17 cellular contexts compared by ENCODE assay signal in the genomic region with DNA sequence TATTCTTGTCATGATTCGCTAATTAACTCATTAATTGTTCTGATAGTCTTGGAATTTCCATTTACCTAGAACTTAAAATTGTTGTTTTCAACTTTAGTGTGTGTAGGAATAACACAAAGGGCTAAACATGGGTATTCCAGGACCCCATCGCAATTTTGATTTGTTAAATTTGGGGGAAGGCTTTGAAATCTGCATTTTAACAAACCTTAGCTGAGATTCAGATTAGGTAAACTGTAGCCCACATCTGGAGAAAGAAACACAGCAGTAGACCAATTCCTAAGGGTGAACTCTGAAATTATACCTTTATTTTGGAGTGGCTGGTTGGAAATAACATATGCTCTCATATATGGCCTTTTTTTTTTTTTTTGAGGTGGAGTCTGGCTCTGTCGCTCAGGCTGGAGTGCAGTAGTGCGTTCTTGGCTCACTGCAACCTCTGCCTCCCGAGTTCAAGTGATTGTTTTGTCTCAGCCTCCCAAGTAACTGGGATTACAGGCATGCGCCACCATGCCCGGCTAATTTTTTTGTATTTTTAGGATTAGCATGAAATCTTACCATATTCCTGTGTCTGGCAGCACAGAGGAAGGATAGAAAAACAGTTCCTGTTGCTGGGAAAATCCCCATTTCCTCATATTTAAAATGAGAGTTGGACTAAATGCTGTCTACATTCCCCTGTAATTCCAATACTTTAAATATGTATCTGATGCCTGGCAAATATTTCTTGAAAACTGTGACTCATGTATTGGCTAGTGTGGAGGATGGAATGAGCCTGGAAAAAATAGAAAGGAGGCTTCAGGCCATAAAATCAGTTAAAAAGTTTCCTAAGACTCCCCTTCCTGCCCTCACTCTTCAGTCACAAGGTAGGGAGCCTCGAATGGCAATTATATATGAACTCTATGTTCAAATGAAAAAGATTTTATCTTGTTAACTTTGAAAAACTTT.
A peak's percentile ranks its signal among the peaks of the same experiment; 100 is the strongest.
DNase-seq lines count a peak whose midpoint lies in the region; TF ChIP-seq lines count a peak whose summit lies in the region.
"Had no signal": no experiment of that assay in that cellular context is flagged by ENCODE, and none has a peak within 500 bp of the region (broad histone marks: within the 10 kb centered on the region; RNA-seq: fewer than 3 reads in every experiment).

No MANE protein-coding gene starts in this region.

- no peaks in the 10 kb centered on the region for H3K4me1 ChIP-seq in smooth muscle cell (ENCODE audit: low read depth)

- H3K27me3 Mint-ChIP-seq in activated naive CD8-positive, alpha-beta T cell treated with anti-CD3 and anti-CD28 coated beads for 36 hours = no peaks in the 10 kb centered on the region
- H3K27me3 Mint-ChIP-seq: activated T-cell treated with anti-CD3 and anti-CD28 coated beads, Interleukin-2, amount 50 U/mL, for 24 hours; naive thymus-derived CD8-positive, alpha-beta T cell had no signal

- H3F3A ChIP-seq in smooth muscle cell (ENCODE audit: low read depth) = no peaks in the 10 kb centered on the region

- no peak overlapping the region for H3K4me2 ChIP-seq in smooth muscle cell

- H3K4me3 ChIP-seq in fibroblast of pulmonary artery (replicated peaks; ENCODE audit: low read depth, low read length) = no peak overlapping the region
- H3K4me3 ChIP-seq in smooth muscle cell = no peak overlapping the region
- H3K4me3 ChIP-seq: esophagus muscularis mucosa, left lung had no signal

- H2AFZ ChIP-seq in smooth muscle cell (ENCODE audit: low read depth) = no peak overlapping the region

- peaks cover 7% of the 10 kb centered on the region for H3K4me1 Mint-ChIP-seq in activated naive CD8-positive, alpha-beta T cell treated with anti-CD3 and anti-CD28 coated beads for 36 hours

- no peaks in the 10 kb centered on the region for H3K36me3 ChIP-seq in smooth muscle cell (ENCODE audit: low read depth)

- peak overlapping the region; percentile 26 for H3K27ac ChIP-seq in smooth muscle cell (ENCODE audit: low read depth)
- H3K27ac ChIP-seq: esophagus muscularis mucosa, left lung had no signal

- DNase-seq in GM04503 (ENCODE audit: low read depth) = peak; percentile 22
- DNase-seq in amniotic stem cell (lab: John Stamatoyannopoulos, UW) = peak; percentile 23
- peak; percentile 60 for DNase-seq in fibroblast of pulmonary artery (ENCODE audit: low read depth)
- no peak for DNase-seq in smooth muscle cell (lab: John Stamatoyannopoulos, UW; ENCODE audit: unreplicated experiment)
- no peak for DNase-seq in activated naive CD8-positive, alpha-beta T cell treated with anti-CD3 and anti-CD28 coated beads for 36 hours
- no peak for DNase-seq in Ammon's horn (ENCODE audit: low spot score)
- no peak for DNase-seq in DMS79 (lab: John Stamatoyannopoulos, UW)
- DNase-seq: activated T-cell treated with anti-CD3 and anti-CD28 coated beads, Interleukin-2, amount 50 U/mL, for 24 hours; CD8-positive, alpha-beta T cell; DMS53; effector memory CD4-positive, alpha-beta T cell; head of caudate nucleus; left lung; naive thymus-derived CD8-positive, alpha-beta T cell; NCI-H1930; stimulated activated CD8-positive, alpha-beta memory T cell treated with anti-CD3 and anti-CD28 coated beads, Interleukin-4, amount 100 ng/mL, for 48 hours had no signal

- H3K4me3 Mint-ChIP-seq in activated naive CD8-positive, alpha-beta T cell treated with anti-CD3 and anti-CD28 coated beads for 36 hours = no peak overlapping the region
- H3K4me3 Mint-ChIP-seq: activated T-cell treated with anti-CD3 and anti-CD28 coated beads, Interleukin-2, amount 50 U/mL, for 24 hours; CD8-positive, alpha-beta T cell; naive thymus-derived CD8-positive, alpha-beta T cell had no signal

- no peaks in the 10 kb centered on the region for H3K27me3 ChIP-seq in smooth muscle cell (ENCODE audit: low read depth)
- H3K27me3 ChIP-seq: esophagus muscularis mucosa, left lung had no signal

- H3K9ac ChIP-seq in smooth muscle cell (ENCODE audit: low read depth) = no peak overlapping the region

- H3K9me3 ChIP-seq in smooth muscle cell (replicated peaks; ENCODE audit: low read depth) = no peaks in the 10 kb centered on the region
- H3K9me3 ChIP-seq: esophagus muscularis mucosa, left lung had no signal

- H4K20me1 ChIP-seq in smooth muscle cell (ENCODE audit: low read depth) = no peaks in the 10 kb centered on the region

- H3K36me3 Mint-ChIP-seq in activated naive CD8-positive, alpha-beta T cell treated with anti-CD3 and anti-CD28 coated beads for 36 hours = peaks cover 6% of the 10 kb centered on the region

- H3K9me3 Mint-ChIP-seq in activated naive CD8-positive, alpha-beta T cell treated with anti-CD3 and anti-CD28 coated beads for 36 hours = no peaks in the 10 kb centered on the region
- H3K9me3 Mint-ChIP-seq: activated T-cell treated with anti-CD3 and anti-CD28 coated beads, Interleukin-2, amount 50 U/mL, for 24 hours; CD8-positive, alpha-beta T cell; naive thymus-derived CD8-positive, alpha-beta T cell had no signal

- no peak overlapping the region for H3K27ac Mint-ChIP-seq in activated naive CD8-positive, alpha-beta T cell treated with anti-CD3 and anti-CD28 coated beads for 36 hours
- H3K27ac Mint-ChIP-seq: activated T-cell treated with anti-CD3 and anti-CD28 coated beads, Interleukin-2, amount 50 U/mL, for 24 hours; CD8-positive, alpha-beta T cell; naive thymus-derived CD8-positive, alpha-beta T cell had no signal

- TF ChIP-seq CTCF in fibroblast of pulmonary artery (IDR thresholded peaks at IDR 0.05; ENCODE audit: low read length, missing control alignments) (no peak), smooth muscle cell (IDR thresholded peaks at IDR 0.05; ENCODE audit: borderline replicate concordance, insufficient read depth, poor library complexity, severe bottlenecking) (no peak)

- H3K79me2 ChIP-seq in smooth muscle cell (ENCODE audit: low read depth) = no peaks in the 10 kb centered on the region

- 92% methylated on average over 8 of the region's 8 CpGs for WGBS in smooth muscle cell (ENCODE audit: low lambda C conversion rate)

Comparison
In these comparisons a context has a peak if more than half of its experiments do, and no peak if none do; other contexts are left out.
1. DNase-seq: peak in GM04503 (single experiment), amniotic stem cell (single experiment) and fibroblast of pulmonary artery (single experiment); none in smooth muscle cell (single experiment), activated naive CD8-positive, alpha-beta T cell treated with anti-CD3 and anti-CD28 coated beads for 36 hours (single experiment), Ammon's horn (single experiment) and DMS79 (single experiment).